In the genomic region with DNA sequence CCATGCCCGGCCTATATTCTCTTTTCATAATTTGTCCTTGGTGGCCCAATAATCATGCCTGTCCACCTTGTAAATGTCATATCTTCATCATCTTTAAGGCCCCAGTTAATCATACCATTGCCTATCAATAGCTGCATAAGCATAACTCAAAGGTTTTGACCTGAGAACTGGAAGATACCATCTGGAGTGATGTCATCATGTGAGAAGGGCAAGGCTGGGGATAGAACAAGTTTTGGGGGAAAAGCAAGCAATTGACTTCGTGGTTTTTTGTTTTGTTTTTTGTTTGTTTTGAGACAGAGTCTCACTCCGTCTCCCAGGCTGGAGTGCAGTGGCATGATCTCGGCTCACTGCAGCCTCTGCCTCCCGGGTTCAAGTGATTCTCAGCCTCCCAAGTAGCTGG, we compare ENCODE assay signal across 20 cellular contexts. TPM values are rescaled to one million over a fixed set of nuclear protein-coding genes. Genes with fewer than 3 reads are reported as not detected.
DNase-seq lines count a peak whose midpoint lies in the region; ATAC-seq and TF ChIP-seq lines count a peak whose summit lies in the region.
"Had no signal": no experiment of that assay in that cellular context is flagged by ENCODE, and none has a peak within 500 bp of the region (broad histone marks: within the 10 kb centered on the region; RNA-seq: fewer than 3 reads in every experiment).

No MANE protein-coding gene starts in this region.

- peaks cover 94% of the 10 kb centered on the region for H3K36me3 Mint-ChIP-seq in activated T-cell treated with anti-CD3 and anti-CD28 coated beads, Interleukin-2, amount 50 U/mL, for 24 hours (ENCODE audit: low read depth)
- peaks cover 57% of the 10 kb centered on the region for H3K36me3 Mint-ChIP-seq in CD8-positive, alpha-beta T cell
- peaks cover 88% of the 10 kb centered on the region for H3K36me3 Mint-ChIP-seq in activated T-helper 17 cell treated with anti-CD3 and anti-CD28 coated beads, Interleukin-2, amount 50 U/mL, for 72 hours (ENCODE audit: low read depth)
- H3K36me3 Mint-ChIP-seq in memory B cell: peaks cover 29% of the 10 kb centered on the region

- CTCF ChIA-PET in CD8-positive, alpha-beta T cell (lab: Charles Lee): interaction anchor here (0.9 to 1.2 kb wide), 2 partner anchors 17 to 37 kb away, joined by 3 to 4 read pairs; no protein-coding TSS in a partner anchor

- no peaks in the 10 kb centered on the region for H3K36me3 ChIP-seq in CD8-positive, alpha-beta T cell (ENCODE audit: insufficient read depth, low read length)

- H3K27me3 Mint-ChIP-seq in activated T-cell treated with anti-CD3 and anti-CD28 coated beads, Interleukin-2, amount 50 U/mL, for 24 hours: no peaks in the 10 kb centered on the region
- no peaks in the 10 kb centered on the region for H3K27me3 Mint-ChIP-seq in CD8-positive, alpha-beta T cell (ENCODE audit: low read depth)
- H3K27me3 Mint-ChIP-seq in activated T-helper 17 cell treated with anti-CD3 and anti-CD28 coated beads, Interleukin-2, amount 50 U/mL, for 72 hours: no peaks in the 10 kb centered on the region
- no peaks in the 10 kb centered on the region for H3K27me3 Mint-ChIP-seq in memory B cell

- no peak for TF ChIP-seq CTCF in CD8-positive, alpha-beta T cell (IDR thresholded peaks at IDR 0.05)

- peak overlapping the region; percentile 91 for H3K27ac Mint-ChIP-seq in activated T-cell treated with anti-CD3 and anti-CD28 coated beads, Interleukin-2, amount 50 U/mL, for 24 hours
- H3K27ac Mint-ChIP-seq in CD8-positive, alpha-beta T cell: peak overlapping the region; percentile 19
- H3K27ac Mint-ChIP-seq in activated T-helper 17 cell treated with anti-CD3 and anti-CD28 coated beads, Interleukin-2, amount 50 U/mL, for 72 hours: peak overlapping the region; percentile 70
- peak overlapping the region; percentile 51 for H3K27ac Mint-ChIP-seq in memory B cell
- H3K27ac Mint-ChIP-seq: GM23338 had no signal

- H3K27ac ChIP-seq in CD8-positive, alpha-beta T cell (ENCODE audit: low read depth, low read length): no peak overlapping the region
- H3K27ac ChIP-seq: KMS-11 had no signal

- POLR2A ChIA-PET in CD8-positive, alpha-beta T cell (lab: Charles Lee): interaction anchor here (0.7 kb wide), 1 partner anchor 17 kb away, joined by 3 read pairs; a partner anchor contains a TSS

- intact Hi-C loops in CD8-positive, alpha-beta T cell (cut with DNase I, micrococcal nuclease): no loop called here

- no peak overlapping the region for H3K4me3 Mint-ChIP-seq in activated T-cell treated with anti-CD3 and anti-CD28 coated beads, Interleukin-2, amount 50 U/mL, for 24 hours
- H3K4me3 Mint-ChIP-seq in CD8-positive, alpha-beta T cell: no peak overlapping the region
- peak overlapping the region; percentile 52 for H3K4me3 Mint-ChIP-seq in activated T-helper 17 cell treated with anti-CD3 and anti-CD28 coated beads, Interleukin-2, amount 50 U/mL, for 72 hours
- H3K4me3 Mint-ChIP-seq in memory B cell: no peak overlapping the region
- H3K4me3 Mint-ChIP-seq: GM23338 had no signal

- H3K9me3 Mint-ChIP-seq in activated T-cell treated with anti-CD3 and anti-CD28 coated beads, Interleukin-2, amount 50 U/mL, for 24 hours: no peaks in the 10 kb centered on the region
- no peaks in the 10 kb centered on the region for H3K9me3 Mint-ChIP-seq in CD8-positive, alpha-beta T cell
- no peaks in the 10 kb centered on the region for H3K9me3 Mint-ChIP-seq in activated T-helper 17 cell treated with anti-CD3 and anti-CD28 coated beads, Interleukin-2, amount 50 U/mL, for 72 hours
- no peaks in the 10 kb centered on the region for H3K9me3 Mint-ChIP-seq in memory B cell
- H3K9me3 Mint-ChIP-seq: GM23338 had no signal

- ATAC-seq in CD8-positive, alpha-beta T cell: no peak
- ATAC-seq in activated T-helper 17 cell treated with anti-CD3 and anti-CD28 coated beads, Interleukin-2, amount 50 U/mL, for 72 hours (replicated peaks): no peak
- no peak for ATAC-seq in memory B cell (ENCODE audit: low read depth)
- no peak for ATAC-seq in HG03565 (IDR thresholded peaks at IDR 0.05; ENCODE audit: unreplicated experiment)
- no peak for ATAC-seq in HG02938 (IDR thresholded peaks at IDR 0.05; ENCODE audit: unreplicated experiment)
- ATAC-seq: GM12878, GM23338 had no signal

- DNase-seq in activated T-cell treated with anti-CD3 and anti-CD28 coated beads, Interleukin-2, amount 50 U/mL, for 24 hours: no peak
- DNase-seq in activated T-cell treated with anti-CD3 and anti-CD28 coated beads, Interleukin-2, amount 50 U/mL, for 1 hour: no peak
- DNase-seq in CD8-positive, alpha-beta T cell: no peak
- no peak for DNase-seq in memory B cell (ENCODE audit: low spot score in 2 of 2)
- DNase-seq in islet precursor cell: no peak
- DNase-seq: DMS 273 treated with DMSO at 0.1 percent for 48 hours; GDM1; NCI-H1092 treated with DMSO at 0.1 percent for 48 hours; NCI-H2107; NCI-H226; NCI-H526 treated with DMSO at 0.1 percent for 48 hours; NK-92 treated with Interleukin-12 subunit alpha and Interleukin-12 subunit beta, amount 100 ng/mL, for 24 hours; SHP77 had no signal

- H3K4me1 ChIP-seq in CD8-positive, alpha-beta T cell (ENCODE audit: insufficient read depth, low read length): peaks cover 71% of the 10 kb centered on the region

- no peak overlapping the region for H3K4me3 ChIP-seq in CD8-positive, alpha-beta T cell (ENCODE audit: low read depth, low read length)
- H3K4me3 ChIP-seq: BLaER1 treated with 17β-estradiol and CSF1 and Interleukin-3, amounts not matched to agents 10 nM and 100 nM; GM12878; GM23338 had no signal

- H3K9me3 ChIP-seq in CD8-positive, alpha-beta T cell (ENCODE audit: low read length): no peaks in the 10 kb centered on the region
- H3K9me3 ChIP-seq: BLaER1 treated with 17β-estradiol and CSF1 and Interleukin-3, amounts not matched to agents 10 nM and 100 nM had no signal

- H3K4me1 Mint-ChIP-seq in activated T-cell treated with anti-CD3 and anti-CD28 coated beads, Interleukin-2, amount 50 U/mL, for 24 hours (ENCODE audit: low read depth): peaks cover 80% of the 10 kb centered on the region
- H3K4me1 Mint-ChIP-seq in CD8-positive, alpha-beta T cell (ENCODE audit: low read depth): peaks cover 75% of the 10 kb centered on the region
- peaks cover 42% of the 10 kb centered on the region for H3K4me1 Mint-ChIP-seq in activated T-helper 17 cell treated with anti-CD3 and anti-CD28 coated beads, Interleukin-2, amount 50 U/mL, for 72 hours
- H3K4me1 Mint-ChIP-seq in memory B cell: peaks cover 46% of the 10 kb centered on the region

- no peaks in the 10 kb centered on the region for H3K27me3 ChIP-seq in CD8-positive, alpha-beta T cell (ENCODE audit: insufficient read depth, low read length)
- H3K27me3 ChIP-seq: BLaER1 treated with 17β-estradiol and CSF1 and Interleukin-3, amounts not matched to agents 10 nM and 100 nM had no signal

RNA-seq across cellular contexts. Expression of a gene that starts 6.2 kb away (rescaled TPM):
- 10 to 100 TPM; 15.9 to 18.2 TPM for total RNA-seq in CD8-positive, alpha-beta T cell
- 10 to 100 TPM; 17.8 to 43.8 TPM for total RNA-seq in activated T-helper 17 cell treated with anti-CD3 and anti-CD28 coated beads, Interleukin-2, amount 50 U/mL, for 72 hours

RNA-seq across cellular contexts. Expression of a gene that starts 16.8 kb away (rescaled TPM):
- 10 to 100 TPM; 24.7 to 25.1 TPM for total RNA-seq in CD8-positive, alpha-beta T cell
- 10 to 100 TPM; 22.4 to 38.0 TPM for total RNA-seq in activated T-helper 17 cell treated with anti-CD3 and anti-CD28 coated beads, Interleukin-2, amount 50 U/mL, for 72 hours

Comparison
In these comparisons a context has a peak if more than half of its experiments do, and no peak if none do; other contexts are left out.
1. H3K27ac Mint-ChIP-seq: peak in every context shown above with its lines; median percentile 91 in activated T-cell treated with anti-CD3 and anti-CD28 coated beads, Interleukin-2, amount 50 U/mL, for 24 hours; 70 in activated T-helper 17 cell treated with anti-CD3 and anti-CD28 coated beads, Interleukin-2, amount 50 U/mL, for 72 hours; 51 in memory B cell; 19 in CD8-positive, alpha-beta T cell.